In genomic region chr3:177647876-177648275, GRCh38 we compare ENCODE assay signal across 1 cellular context.
TF ChIP-seq lines count a peak whose summit lies in the region.

No MANE protein-coding gene starts in this region.

TF ChIP-seq in HepG2, 621 proteins besides CTCF, POLR2A, EP300 and RAD21 (continued from another document):
- TF ChIP-seq, protein P1, sequence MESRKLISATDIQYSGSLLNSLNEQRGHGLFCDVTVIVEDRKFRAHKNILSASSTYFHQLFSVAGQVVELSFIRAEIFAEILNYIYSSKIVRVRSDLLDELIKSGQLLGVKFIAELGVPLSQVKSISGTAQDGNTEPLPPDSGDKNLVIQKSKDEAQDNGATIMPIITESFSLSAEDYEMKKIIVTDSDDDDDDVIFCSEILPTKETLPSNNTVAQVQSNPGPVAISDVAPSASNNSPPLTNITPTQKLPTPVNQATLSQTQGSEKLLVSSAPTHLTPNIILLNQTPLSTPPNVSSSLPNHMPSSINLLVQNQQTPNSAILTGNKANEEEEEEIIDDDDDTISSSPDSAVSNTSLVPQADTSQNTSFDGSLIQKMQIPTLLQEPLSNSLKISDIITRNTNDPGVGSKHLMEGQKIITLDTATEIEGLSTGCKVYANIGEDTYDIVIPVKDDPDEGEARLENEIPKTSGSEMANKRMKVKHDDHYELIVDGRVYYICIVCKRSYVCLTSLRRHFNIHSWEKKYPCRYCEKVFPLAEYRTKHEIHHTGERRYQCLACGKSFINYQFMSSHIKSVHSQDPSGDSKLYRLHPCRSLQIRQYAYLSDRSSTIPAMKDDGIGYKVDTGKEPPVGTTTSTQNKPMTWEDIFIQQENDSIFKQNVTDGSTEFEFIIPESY (CRISPR knock-in tag; IDR thresholded peaks at IDR 0.05), result no peak
- TF ChIP-seq GABPB1 (CRISPR knock-in tag; IDR thresholded peaks at IDR 0.05) (no peak), PHB2 (IDR thresholded peaks at IDR 0.05; ENCODE audit: partially characterized antibody) (no peak), ZNF446 (CRISPR knock-in tag; IDR thresholded peaks at IDR 0.05) (no peak), ATF6 (CRISPR knock-in tag; conservative IDR thresholded peaks at IDR 0.05) (no peak), ZNF33B (CRISPR knock-in tag; IDR thresholded peaks at IDR 0.05) (no peak), ZNF251 (CRISPR knock-in tag; IDR thresholded peaks at IDR 0.05) (no peak)
